ENCODE assay signal across 19 cellular contexts in the genomic region with DNA sequence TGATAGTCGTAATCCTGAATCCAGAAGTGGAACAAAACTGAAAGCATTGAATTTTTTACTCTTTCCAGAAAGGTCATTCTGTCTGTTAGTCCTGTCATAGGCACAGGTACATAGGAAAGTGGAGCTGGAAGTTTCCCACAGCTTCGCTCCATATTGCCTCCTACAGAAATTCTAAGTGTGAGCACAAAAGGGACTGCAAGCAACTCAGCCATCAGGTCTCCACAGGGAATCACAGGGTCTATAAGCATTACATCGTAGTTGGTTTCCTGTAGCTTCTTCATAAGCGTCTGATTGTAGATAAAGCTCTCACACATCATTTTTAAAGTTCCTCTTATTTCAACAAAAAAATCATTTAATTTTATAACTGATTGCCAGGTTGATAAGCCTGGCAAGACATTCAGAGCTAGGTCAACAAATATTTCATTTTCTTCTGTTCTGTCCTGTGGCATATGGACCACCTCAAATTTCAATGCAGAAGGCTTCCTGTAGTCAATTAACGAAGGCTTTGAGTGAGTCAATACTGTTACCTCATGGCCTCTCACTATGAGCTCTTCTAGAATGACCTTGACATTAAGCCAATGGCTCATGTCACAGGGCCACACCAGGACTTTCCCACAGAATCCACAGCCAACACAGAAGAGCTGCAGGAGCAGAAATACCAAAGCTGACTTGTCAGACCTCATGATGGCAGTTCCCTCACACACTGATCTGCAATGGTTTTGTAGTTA. TPM values are rescaled to one million over a fixed set of nuclear protein-coding genes. Genes with fewer than 3 reads are reported as not detected.
A peak's percentile ranks its signal among the peaks of the same experiment; 100 is the strongest.
DNase-seq lines count a peak whose midpoint lies in the region; ATAC-seq and TF ChIP-seq lines count a peak whose summit lies in the region.
"Had no signal": no experiment of that assay in that cellular context is flagged by ENCODE, and none has a peak within 500 bp of the region (broad histone marks: within the 10 kb centered on the region; RNA-seq: fewer than 3 reads in every experiment).

UGT2A3 (minus strand) TSS at position 727 of the 728 bp plus-strand sequence; CDS start at position 683, 44 bp downstream.

- H3K27ac Mint-ChIP-seq in HFFc6, result no peak within 1 kb of the TSS
- H3K27ac Mint-ChIP-seq: activated T-helper 17 cell treated with anti-CD3 and anti-CD28 coated beads, Interleukin-2, amount 50 U/mL, for 72 hours; dendritic cell treated with granulocyte-macrophage colony-stimulating factor and Interleukin-4, amounts not matched to agents 40 ng/mL and 50 ng/mL, for 4 days; mesothelial cell of epicardium; T-helper 2 cell treated with Interferon-gamma antibody and Interleukin-4, amounts not matched to agents 5 μg/mL and 100 μg/mL, for 36 hours had no signal

- H3K9me3 ChIP-seq in NT2/D1 (ENCODE audit: insufficient read depth, low read length), result no peaks in the 10 kb centered on the region
- no peaks in the 10 kb centered on the region for H3K9me3 ChIP-seq in hepatocyte (ENCODE audit: low read depth)
- H3K9me3 ChIP-seq: tibial artery had no signal

- H3K79me2 ChIP-seq in hepatocyte, result peaks cover 2% of the 10 kb centered on the region
- H3K79me2 ChIP-seq: parathyroid adenoma had no signal

- DNase-seq in NT2/D1 (ENCODE audit: low read depth, low spot score) (peak; percentile 2), hepatocyte (ENCODE audit: low spot score) (peak; percentile 53), myocyte (ENCODE audit: low read depth) (peak; percentile 81), HFFc6 (no peak), NCI-H1105 treated with DMSO at 0.1 percent for 48 hours (lab: John Stamatoyannopoulos, UW) (no peak), DMS153 (lab: John Stamatoyannopoulos, UW) (no peak)
- DNase-seq: activated CD4-positive, alpha-beta T cell treated with anti-CD3 and anti-CD28 coated beads, Interleukin-2, amount 50 U/mL, for 48 hours; aorta; Kasumi-1; NCI-H2029 treated with DMSO at 0.1 percent for 48 hours; NCI-H774; tibial artery had no signal

- H3K27me3 Mint-ChIP-seq in HFFc6 (ENCODE audit: insufficient read depth), result no peaks in the 10 kb centered on the region; the same call in 1 of the 2 replicates
- H3K27me3 Mint-ChIP-seq: activated T-helper 17 cell treated with anti-CD3 and anti-CD28 coated beads, Interleukin-2, amount 50 U/mL, for 72 hours; dendritic cell treated with granulocyte-macrophage colony-stimulating factor and Interleukin-4, amounts not matched to agents 40 ng/mL and 50 ng/mL, for 4 days had no signal

- H3K27me3 ChIP-seq in NT2/D1 (ENCODE audit: insufficient read depth, insufficient read length), result no peaks in the 10 kb centered on the region
- H3K27me3 ChIP-seq in hepatocyte, result no peaks in the 10 kb centered on the region
- H3K27me3 ChIP-seq: tibial artery had no signal

- H3K4me1 ChIP-seq in NT2/D1 (ENCODE audit: insufficient read depth, insufficient read length) (no peaks in the 10 kb centered on the region), hepatocyte (ENCODE audit: insufficient read depth) (peaks cover 9% of the 10 kb centered on the region)
- H3K4me1 ChIP-seq: parathyroid adenoma, tibial artery had no signal

- peak within 1 kb of the TSS; percentile 75 for H3K27ac ChIP-seq in hepatocyte
- H3K27ac ChIP-seq: parathyroid adenoma, tibial artery had no signal

- ATAC-seq in GM18870 (IDR thresholded peaks at IDR 0.05; ENCODE audit: unreplicated experiment) (peak; percentile 82), GM18858 (IDR thresholded peaks at IDR 0.05; ENCODE audit: unreplicated experiment) (no peak)
- ATAC-seq: activated T-helper 17 cell treated with anti-CD3 and anti-CD28 coated beads, Interleukin-2, amount 50 U/mL, for 72 hours had no signal

- H3K9ac ChIP-seq in NT2/D1 (ENCODE audit: insufficient read length, low read depth), result no peak within 1 kb of the TSS
- H3K9ac ChIP-seq: parathyroid adenoma had no signal

- no peaks in the 10 kb centered on the region for H3K36me3 Mint-ChIP-seq in HFFc6 (ENCODE audit: low read depth)
- H3K36me3 Mint-ChIP-seq: mesothelial cell of epicardium had no signal

- H3K4me3 ChIP-seq in NT2/D1 (ENCODE audit: insufficient read length, low read depth) (no peak within 1 kb of the TSS), hepatocyte (no peak within 1 kb of the TSS)
- H3K4me3 ChIP-seq: tibial artery had no signal

- TF ChIP-seq CTCF in hepatocyte (IDR thresholded peaks at IDR 0.05; ENCODE audit: poor library complexity) (no peak), HFFc6 (IDR thresholded peaks at IDR 0.05) (no peak)

- H3K36me3 ChIP-seq in NT2/D1 (ENCODE audit: insufficient read depth, insufficient read length, low read length) (no peaks in the 10 kb centered on the region), hepatocyte (replicated peaks; ENCODE audit: insufficient read depth, low read depth) (no peaks in the 10 kb centered on the region)
- H3K36me3 ChIP-seq: tibial artery had no signal

- peaks cover 4% of the 10 kb centered on the region; the same call in 1 of the 2 replicates for H3K9me3 Mint-ChIP-seq in HFFc6
- H3K9me3 Mint-ChIP-seq: activated T-helper 17 cell treated with anti-CD3 and anti-CD28 coated beads, Interleukin-2, amount 50 U/mL, for 72 hours; dendritic cell treated with granulocyte-macrophage colony-stimulating factor and Interleukin-4, amounts not matched to agents 40 ng/mL and 50 ng/mL, for 4 days; T-helper 2 cell treated with Interferon-gamma antibody and Interleukin-4, amounts not matched to agents 5 μg/mL and 100 μg/mL, for 36 hours had no signal

- no peaks in the 10 kb centered on the region for H3K9me2 ChIP-seq in hepatocyte (replicated peaks; ENCODE audit: insufficient read depth)

- H4K20me1 ChIP-seq in hepatocyte (ENCODE audit: insufficient read depth, poor library complexity, severe bottlenecking), result no peaks in the 10 kb centered on the region

- no peak within 1 kb of the TSS for H3K4me3 Mint-ChIP-seq in HFFc6
- H3K4me3 Mint-ChIP-seq: activated T-helper 17 cell treated with anti-CD3 and anti-CD28 coated beads, Interleukin-2, amount 50 U/mL, for 72 hours; dendritic cell treated with granulocyte-macrophage colony-stimulating factor and Interleukin-4, amounts not matched to agents 40 ng/mL and 50 ng/mL, for 4 days; mesothelial cell of epicardium; T-helper 2 cell treated with Interferon-gamma antibody and Interleukin-4, amounts not matched to agents 5 μg/mL and 100 μg/mL, for 36 hours had no signal

- WGBS in hepatocyte (ENCODE audit: low lambda C conversion rate, missing lambda C conversion rate), result 75% methylated on average over 5 of the region's 5 CpGs

- H3K4me1 Mint-ChIP-seq in HFFc6 (ENCODE audit: low read depth), result no peaks in the 10 kb centered on the region
- H3K4me1 Mint-ChIP-seq: activated T-helper 17 cell treated with anti-CD3 and anti-CD28 coated beads, Interleukin-2, amount 50 U/mL, for 72 hours had no signal

- H2AFZ ChIP-seq in hepatocyte, result no peak within 1 kb of the TSS
- H2AFZ ChIP-seq: parathyroid adenoma had no signal

- peak within 1 kb of the TSS; percentile 48 for H3K4me2 ChIP-seq in hepatocyte

RNA-seq across cellular contexts. Expression of gene UGT2A3, which starts in this region (rescaled TPM):
- total RNA-seq in hepatocyte, result 112 and 126 TPM in 2 replicates
- 30.3 and 30.4 TPM in 2 replicates for polyA plus RNA-seq in hepatocyte
- not detected in 2 replicates for total RNA-seq in myocyte
- polyA plus RNA-seq in myocyte (2012), result not detected
- total RNA-seq in HFFc6 (2021; fragmentation: NEBNext Ultra II Directional; extraction: Animal tissue kit (Norgen Biotek cat#: 25700)), result not detected
- total RNA-seq: activated T-helper 17 cell treated with anti-CD3 and anti-CD28 coated beads, Interleukin-2, amount 50 U/mL, for 72 hours; aorta; mesothelial cell of epicardium had no signal

Comparison
In these comparisons a context has a peak if more than half of its experiments do, and no peak if none do; other contexts are left out.
1. RNA of gene UGT2A3 (total RNA-seq): 112 to 126 TPM in hepatocyte; not detected in myocyte and not detected in HFFc6; every median in the first group is over 100 times any median in the second.
2. Peak in DNase-seq in myocyte; RNA of the gene not detected or under 1 TPM.
3. DNase-seq: peak in NT2/D1 (single experiment) and hepatocyte (single experiment); none in HFFc6 (single experiment), NCI-H1105 treated with DMSO at 0.1 percent for 48 hours (single experiment) and DMS153 (single experiment).